21 cellular contexts compared by ENCODE assay signal in genomic region chr12:31605531-31605930, GRCh38.
"Had no signal": no experiment of that assay in that cellular context is flagged by ENCODE, and none has a peak within 500 bp of the region (broad histone marks: within the 10 kb centered on the region; RNA-seq: fewer than 3 reads in every experiment).

No MANE protein-coding gene starts in this region.

- H3K27ac Mint-ChIP-seq: activated CD4-positive, alpha-beta memory T cell treated with anti-CD3 and anti-CD28 coated beads, Interleukin-2, amount 10 ng/mL, durations not matched to agents 7 days and 5 days; activated CD4-positive, alpha-beta T cell treated with anti-CD3 and anti-CD28 coated beads, Interleukin-2, amount 10 ng/mL, durations not matched to agents 7 days and 5 days; activated T-cell treated with anti-CD3 and anti-CD28 coated beads, Interleukin-2, amount 50 U/mL, for 24 hours; natural killer cell treated with Interleukin-12 subunit alpha and Interleukin-12 subunit beta and Interleukin-15 and Interleukin-18, amount 100 ng/mL, for 72 hours; T-helper 17 cell had no signal

- DNase-seq: activated CD4-positive, alpha-beta memory T cell treated with anti-CD3 and anti-CD28 coated beads, Interleukin-2, amount 10 ng/mL, durations not matched to agents 7 days and 5 days; activated CD4-positive, alpha-beta T cell treated with anti-CD3 and anti-CD28 coated beads for 1 hour; activated CD4-positive, alpha-beta T cell treated with anti-CD3 and anti-CD28 coated beads, Interleukin-2, amount 10 ng/mL, durations not matched to agents 7 days and 5 days; activated CD8-positive, alpha-beta memory T cell treated with anti-CD3 and anti-CD28 coated beads, Interleukin-2, amount 50 U/mL, for 48 hours; activated gamma-delta T cell; activated naive CD4-positive, alpha-beta T cell treated with anti-CD3 and anti-CD28 coated beads, Interleukin-2, amount 50 U/mL, for 16 hours; activated T-cell treated with anti-CD3 and anti-CD28 coated beads, Interleukin-2, amount 50 U/mL, for 24 hours; amygdala; dermis blood vessel endothelial cell; effector CD4-positive, alpha-beta T cell; foreskin keratinocyte; left lung; mucosa of descending colon; stimulated activated CD4-positive, alpha-beta T cell treated with anti-CD3 and anti-CD28 coated beads, Interleukin-15, amount 100 ng/mL, for 24 hours; stimulated activated CD4-positive, alpha-beta T cell treated with anti-CD3 and anti-CD28 coated beads, Interleukin-2, amount 100 ng/mL, for 24 hours; stimulated activated naive CD4-positive, alpha-beta T cell treated with Interleukin-2 at 50 U/mL for 16 hours; T-helper 17 cell; transverse colon had no signal

- H3K4me3 Mint-ChIP-seq: activated CD4-positive, alpha-beta memory T cell treated with anti-CD3 and anti-CD28 coated beads, Interleukin-2, amount 10 ng/mL, durations not matched to agents 7 days and 5 days; activated CD4-positive, alpha-beta T cell treated with anti-CD3 and anti-CD28 coated beads, Interleukin-2, amount 10 ng/mL, durations not matched to agents 7 days and 5 days; activated T-cell treated with anti-CD3 and anti-CD28 coated beads, Interleukin-2, amount 50 U/mL, for 24 hours; natural killer cell treated with Interleukin-12 subunit alpha and Interleukin-12 subunit beta and Interleukin-15 and Interleukin-18, amount 100 ng/mL, for 72 hours; T-helper 17 cell had no signal

- H3K4me1 Mint-ChIP-seq: activated CD4-positive, alpha-beta memory T cell treated with anti-CD3 and anti-CD28 coated beads, Interleukin-2, amount 10 ng/mL, durations not matched to agents 7 days and 5 days; activated CD4-positive, alpha-beta T cell treated with anti-CD3 and anti-CD28 coated beads, Interleukin-2, amount 10 ng/mL, durations not matched to agents 7 days and 5 days; T-helper 17 cell had no signal

- FAIRE-seq: colon, islet of Langerhans had no signal

- ATAC-seq: foreskin keratinocyte; left lung; mucosa of descending colon; natural killer cell treated with Interleukin-12 subunit alpha and Interleukin-12 subunit beta and Interleukin-15 and Interleukin-18, amount 100 ng/mL, for 72 hours; T-helper 17 cell had no signal
